ENCODE assay signal across 8 cellular contexts in the genomic region with DNA sequence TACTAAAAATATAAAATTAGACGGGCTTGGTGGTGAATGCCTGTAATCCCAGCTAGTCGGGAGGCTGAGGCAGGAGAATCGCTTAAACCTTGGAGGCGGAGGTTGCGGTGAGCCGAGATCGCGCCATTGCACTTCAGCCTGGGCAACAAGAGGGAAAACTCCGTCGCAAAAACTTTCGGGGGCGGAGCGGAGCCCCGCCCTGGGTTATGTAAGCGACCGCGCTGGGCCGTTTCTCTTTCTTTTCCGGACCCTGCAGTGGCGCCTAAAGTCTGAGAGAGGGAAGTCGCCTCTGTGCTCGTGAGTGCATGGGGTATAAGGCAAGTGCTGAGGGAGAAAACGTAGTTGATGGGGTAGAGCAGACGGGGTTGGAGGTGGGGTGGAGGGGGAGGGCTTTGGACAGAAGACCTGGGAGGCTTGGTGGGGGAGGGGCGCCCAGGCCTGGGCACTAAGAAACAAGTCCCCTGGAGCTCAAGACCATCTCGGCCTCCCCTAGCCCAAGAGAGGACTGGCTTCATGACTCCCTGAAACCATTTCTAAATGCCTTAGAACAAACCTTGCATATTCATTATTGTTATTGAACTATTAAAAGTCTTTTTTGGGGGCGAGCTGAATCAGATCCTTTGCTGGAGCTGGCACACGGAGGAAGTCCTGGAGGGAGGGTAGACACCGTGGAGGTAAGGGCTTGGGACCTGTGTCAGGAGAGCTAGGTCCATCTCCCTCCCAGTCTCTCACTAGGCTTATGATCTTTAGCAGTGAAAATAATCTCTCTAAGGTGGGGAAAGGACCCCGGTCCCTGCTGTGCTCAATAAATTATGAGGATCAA. TPM values are rescaled to one million over a fixed set of nuclear protein-coding genes. Genes with fewer than 3 reads are reported as not detected.
A peak's percentile ranks its signal among the peaks of the same experiment; 100 is the strongest.
DNase-seq lines count a peak whose midpoint lies in the region; ATAC-seq and TF ChIP-seq lines count a peak whose summit lies in the region.

No MANE protein-coding gene starts in this region.

- intact Hi-C loops in left ventricle myocardium inferior (cut with micrococcal nuclease), result no loop called here

- H3K9ac ChIP-seq in rectal smooth muscle tissue (ENCODE audit: low read length), result peak overlapping the region; percentile 82

- TF ChIP-seq CTCF in left ventricle myocardium inferior (IDR thresholded peaks at IDR 0.05; ENCODE audit: borderline replicate concordance), result no peak

- H3K4me1 ChIP-seq in left ventricle myocardium inferior, result peaks cover 85% of the 10 kb centered on the region
- peaks cover 11% of the 10 kb centered on the region for H3K4me1 ChIP-seq in rectal smooth muscle tissue (ENCODE audit: control insufficient read depth, insufficient read depth, low read length)

- H3K27me3 ChIP-seq in left ventricle myocardium inferior (ENCODE audit: low read depth), result no peaks in the 10 kb centered on the region
- H3K27me3 ChIP-seq in rectal smooth muscle tissue (ENCODE audit: control insufficient read depth, insufficient read depth, low read length), result no peaks in the 10 kb centered on the region

- no peaks in the 10 kb centered on the region for H3K9me3 ChIP-seq in left ventricle myocardium inferior (replicated peaks)

- peak overlapping the region; percentile 95 for H3K4me3 ChIP-seq in left ventricle myocardium inferior
- peak overlapping the region; percentile 87 for H3K4me3 ChIP-seq in rectal smooth muscle tissue (ENCODE audit: low read length)

- in situ Hi-C loops in Caki2 (cut with HindIII; ENCODE audit: low pct_unique_long_range_greater_than_20kb, low sequenced_read_pairs), result no loop called here

- ATAC-seq in HG02798 (IDR thresholded peaks at IDR 0.05; ENCODE audit: poor library complexity, unreplicated experiment), result peak; percentile 43
- no peak for ATAC-seq in HG03159 (IDR thresholded peaks at IDR 0.05; ENCODE audit: unreplicated experiment)

- H3K36me3 ChIP-seq in left ventricle myocardium inferior (no peaks in the 10 kb centered on the region), rectal smooth muscle tissue (ENCODE audit: control insufficient read depth, insufficient read depth, low read length) (no peaks in the 10 kb centered on the region)

- peak overlapping the region; percentile 100 for H3K27ac ChIP-seq in left ventricle myocardium inferior (replicated peaks)
- H3K27ac ChIP-seq in rectal smooth muscle tissue (ENCODE audit: low read depth, low read length), result peak overlapping the region; percentile 97

- DNase-seq in Caki2 (ENCODE audit: low read depth) (peak; percentile 70), SKM-1 (lab: John Stamatoyannopoulos, UW; ENCODE audit: unreplicated experiment) (peak; percentile 43), left ventricle myocardium inferior (peak; percentile 86), D341Med (ENCODE audit: low spot score) (no peak)
- peak; percentile 45 for DNase-seq in activated naive CD8-positive, alpha-beta T cell treated with anti-CD3 and anti-CD28 coated beads, Interleukin-2, amount 50 U/mL, for 16 hours (ENCODE audit: low read depth, low spot score)

RNA-seq across cellular contexts. Expression of gene MICA, which starts 2.7 kb away (rescaled TPM):
- total RNA-seq in Caki2 (2014; rRNA removed; shearing (Covaris generic); ENCODE audit: low replicate concordance), result 28.9 and 34.3 TPM in 2 replicates
- total RNA-seq in left ventricle myocardium inferior, result 9.9 TPM

RNA-seq across cellular contexts. Expression of gene HLA-B, which starts 43.7 kb away (rescaled TPM):
- 379 and 544 TPM in 2 replicates for total RNA-seq in Caki2 (2014; rRNA removed; shearing (Covaris generic); ENCODE audit: low replicate concordance)
- 400 TPM for total RNA-seq in left ventricle myocardium inferior
